8 cellular contexts compared by ENCODE assay signal in genomic region chr9:111759762-111760639, GRCh38. TPM values are rescaled to one million over a fixed set of nuclear protein-coding genes. Genes with fewer than 3 reads are reported as not detected.
A peak's percentile ranks its signal among the peaks of the same experiment; 100 is the strongest.
DNase-seq lines count a peak whose midpoint lies in the region; ATAC-seq and TF ChIP-seq lines count a peak whose summit lies in the region.

No MANE protein-coding gene starts in this region.

- H3K4me1 ChIP-seq in A673 (ENCODE audit: insufficient read depth, low read length, poor library complexity, severe bottlenecking): no peaks in the 10 kb centered on the region

- BruUV-seq in A673 (replicated peaks; lab: Mats Ljungman, UMichigan): no TSS peak

- H3K27me3 ChIP-seq in A673 (replicated peaks; ENCODE audit: insufficient read depth, low read depth, low read length, poor library complexity): no peaks in the 10 kb centered on the region

- intact Hi-C loops in A673 (cut with micrococcal nuclease; ENCODE audit: unreplicated experiment): loop anchor here (1.0 to 10.0 kb wide), 5 partner anchors 135 to 602 kb away; partner anchors contain the start of genes PTGR1 and UGCG

- peaks cover 1% of the 10 kb centered on the region for H3K4me1 Mint-ChIP-seq in activated CD4-positive, alpha-beta memory T cell treated with anti-CD3 and anti-CD28 coated beads, Interleukin-2, amount 10 ng/mL, durations not matched to agents 7 days and 5 days

- peak; percentile 85 for DNase-seq in A673 (ENCODE audit: low spot score)
- DNase-seq in GM12865 (ENCODE audit: low read depth): peak; percentile 83
- peak; percentile 43 for DNase-seq in NCI-H526 treated with DMSO at 0.1 percent for 48 hours (lab: John Stamatoyannopoulos, UW)
- DNase-seq in activated CD4-positive, alpha-beta memory T cell treated with anti-CD3 and anti-CD28 coated beads, Interleukin-2, amount 10 ng/mL, durations not matched to agents 7 days and 5 days: peak; percentile 40
- peak; percentile 84 for DNase-seq in fibroblast of the conjunctiva (ENCODE audit: low read depth)
- DNase-seq in omental fat pad (ENCODE audit: low spot score): no peak
- DNase-seq in cortex of kidney (lab: John Stamatoyannopoulos, UW): no peak

- H3K4me3 ChIP-seq in A673 (ENCODE audit: low read depth, low read length, poor library complexity, severe bottlenecking) (no peak overlapping the region), GM12865 (ENCODE audit: low read depth, low read length) (no peak overlapping the region)

- H3K27ac Mint-ChIP-seq in activated CD4-positive, alpha-beta memory T cell treated with anti-CD3 and anti-CD28 coated beads, Interleukin-2, amount 10 ng/mL, durations not matched to agents 7 days and 5 days: no peak overlapping the region

- no peak overlapping the region for H3K27ac ChIP-seq in A673 (ENCODE audit: low read depth, low read length, poor library complexity, severe bottlenecking)

- no peaks in the 10 kb centered on the region for H3K27me3 Mint-ChIP-seq in activated CD4-positive, alpha-beta memory T cell treated with anti-CD3 and anti-CD28 coated beads, Interleukin-2, amount 10 ng/mL, durations not matched to agents 7 days and 5 days

- H3K4me3 Mint-ChIP-seq in activated CD4-positive, alpha-beta memory T cell treated with anti-CD3 and anti-CD28 coated beads, Interleukin-2, amount 10 ng/mL, durations not matched to agents 7 days and 5 days: no peak overlapping the region

- no peaks in the 10 kb centered on the region for H3K9me3 Mint-ChIP-seq in activated CD4-positive, alpha-beta memory T cell treated with anti-CD3 and anti-CD28 coated beads, Interleukin-2, amount 10 ng/mL, durations not matched to agents 7 days and 5 days

- H3K9me3 ChIP-seq in A673 (ENCODE audit: low read depth, low read length, poor library complexity, severe bottlenecking): no peaks in the 10 kb centered on the region

- POLR2A ChIA-PET in A673 (lab: Charles Lee; ENCODE audit: low non-redundant PET): no interaction called here
- POLR2A ChIA-PET in activated CD4-positive, alpha-beta memory T cell treated with anti-CD3 and anti-CD28 coated beads, Interleukin-2, amount 10 ng/mL, durations not matched to agents 7 days and 5 days (lab: Charles Lee): interaction anchor here (1.9 kb wide), 1 partner anchor 315 kb away, joined by 5 read pairs; no protein-coding TSS in a partner anchor

- no peaks in the 10 kb centered on the region for H3K36me3 ChIP-seq in A673 (ENCODE audit: insufficient read depth, low read length, poor library complexity, severe bottlenecking)

- CTCF ChIA-PET in A673 (lab: Charles Lee): interaction anchor here (3.3 kb wide), 1 partner anchor 315 kb away, joined by 23 read pairs; no protein-coding TSS in a partner anchor
- CTCF ChIA-PET in activated CD4-positive, alpha-beta memory T cell treated with anti-CD3 and anti-CD28 coated beads, Interleukin-2, amount 10 ng/mL, durations not matched to agents 7 days and 5 days (lab: Charles Lee): interaction anchor here (0.6 to 9.0 kb wide), 9 partner anchors 66 to 620 kb away, joined by 3 to 117 read pairs (median 3); partner anchors contain the start of gene HSDL2

- ATAC-seq in HG03442 (IDR thresholded peaks at IDR 0.05; ENCODE audit: unreplicated experiment): peak; percentile 53
- ATAC-seq in omental fat pad (ENCODE audit: low FRiP score): peak; percentile 77

- TF ChIP-seq CTCF in A673 (conservative IDR thresholded peaks at IDR 0.05; ENCODE audit: low read depth, low read length) (peak; percentile 75), GM12865 (IDR thresholded peaks at IDR 0.05; ENCODE audit: insufficient read depth, low read depth, low read length, missing control alignments) (peak; percentile 49), omental fat pad (IDR thresholded peaks at IDR 0.05) (peak in 1 of 3 donors; percentile 45)

- no peaks in the 10 kb centered on the region for H3K36me3 Mint-ChIP-seq in activated CD4-positive, alpha-beta memory T cell treated with anti-CD3 and anti-CD28 coated beads, Interleukin-2, amount 10 ng/mL, durations not matched to agents 7 days and 5 days (ENCODE audit: low read depth)

RNA-seq across cellular contexts. Expression of gene SHOC1, which starts 34.7 kb away (rescaled TPM):
- total RNA-seq in A673 (2021) (not detected in 2 replicates), omental fat pad (not detected)
- not detected for total RNA-seq in activated CD4-positive, alpha-beta memory T cell treated with anti-CD3 and anti-CD28 coated beads, Interleukin-2, amount 10 ng/mL, durations not matched to agents 7 days and 5 days

Comparison
In these comparisons a context has a peak if more than half of its experiments do, and no peak if none do; other contexts are left out.
1. DNase-seq: peak in A673 (single experiment), GM12865 (single experiment), NCI-H526 treated with DMSO at 0.1 percent for 48 hours (single experiment), activated CD4-positive, alpha-beta memory T cell treated with anti-CD3 and anti-CD28 coated beads, Interleukin-2, amount 10 ng/mL, durations not matched to agents 7 days and 5 days (single experiment) and fibroblast of the conjunctiva (single experiment); none in omental fat pad (single experiment) and cortex of kidney (single experiment).